23 cellular contexts compared by ENCODE assay signal in genomic region chr2:23835988-23836387, GRCh38.
"Had no signal": no experiment of that assay in that cellular context is flagged by ENCODE, and none has a peak within 500 bp of the region (broad histone marks: within the 10 kb centered on the region; RNA-seq: fewer than 3 reads in every experiment).

No MANE protein-coding gene starts in this region.

- H3K27me3 ChIP-seq: MG63, SJSA1 had no signal

- FAIRE-seq: HTR-8/SVneo, RCC 7860 had no signal

- H3K27ac ChIP-seq: HL-60, SJSA1 had no signal

- DNase-seq: Karpas-422, KG1, MG63, NCI-H1092 treated with DMSO at 0.1 percent for 48 hours, NCI-H1436, NCI-H187, NCI-H2029, NCI-H2081 treated with DMSO at 0.1 percent for 48 hours, NCI-H2171, NCI-H226, NCI-H446, NCI-H510A, NCI-H524 treated with DMSO at 0.1 percent for 48 hours, NCI-H69, NCI-H774, Right ventricle myocardium superior, RPMI8226, SIG-M5, SK-N-SH had no signal

- H3K4me3 ChIP-seq: MG63, SJSA1 had no signal

- H3K4me1 ChIP-seq: SJSA1 had no signal

- H3K9ac ChIP-seq: SK-N-SH had no signal

- H3K9me3 ChIP-seq: MG63, SJSA1, SK-N-SH had no signal

- H3K4me2 ChIP-seq: SK-N-SH had no signal

- H3K36me3 ChIP-seq: MG63, SJSA1 had no signal
